Comparison of ENCODE assay signal across 8 cellular contexts in the genomic region with DNA sequence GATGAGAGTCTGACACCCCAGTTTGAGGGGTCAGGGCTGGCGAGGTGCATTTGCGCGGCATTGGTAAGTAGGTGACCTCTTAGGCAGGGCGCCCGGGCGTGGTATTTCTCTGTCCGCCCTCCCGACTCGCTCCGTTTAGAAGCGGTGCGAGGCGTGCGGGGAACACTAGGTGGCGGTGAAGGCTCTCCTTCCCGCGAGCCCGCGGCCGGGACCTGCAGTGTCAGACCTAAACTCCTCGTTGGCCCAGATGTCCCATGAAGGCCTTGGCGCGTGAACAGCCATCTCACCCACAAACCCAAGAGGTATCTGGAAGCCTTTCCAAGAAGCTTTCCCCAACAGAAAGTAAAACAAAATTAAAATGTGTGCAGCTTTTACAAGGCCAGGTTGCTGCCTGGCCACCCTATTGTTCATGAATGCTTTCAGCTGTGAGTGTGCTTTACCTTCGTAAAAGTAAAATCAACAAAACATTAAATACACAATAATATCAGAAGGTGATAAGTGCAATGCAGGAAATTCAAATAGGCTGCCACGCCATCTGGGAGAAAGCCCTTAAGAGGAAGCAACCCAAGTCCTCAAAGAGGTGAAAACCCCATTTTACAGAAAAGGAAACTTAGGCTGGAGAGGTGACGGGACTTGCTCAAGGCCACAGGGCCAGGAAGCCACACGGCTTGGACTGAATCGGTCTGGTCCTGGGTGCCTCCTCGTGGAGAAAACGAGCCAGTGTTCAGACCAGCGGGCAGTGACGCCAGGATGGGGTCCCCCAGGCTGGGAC.
DNase-seq lines count a peak whose midpoint lies in the region; ATAC-seq, FAIRE-seq and TF ChIP-seq lines count a peak whose summit lies in the region.

No MANE protein-coding gene starts in this region.

- H3K36me3 Mint-ChIP-seq in IgD-negative memory B cell: peaks cover 1% of the 10 kb centered on the region

- no peak overlapping the region for H3K4me3 ChIP-seq in fibroblast of mammary gland (ENCODE audit: control insufficient read depth, low read depth, low read length)
- no peak overlapping the region for H3K4me3 ChIP-seq in neuron (ENCODE audit: low read length)

- peaks cover 33% of the 10 kb centered on the region for H3K27me3 Mint-ChIP-seq in IgD-negative memory B cell
- H3K27me3 Mint-ChIP-seq in stimulated activated naive CD8-positive, alpha-beta T cell treated with anti-CD3 and anti-CD28 coated beads, Interleukin-15, amount 100 ng/mL, for 72 hours: peaks cover 91% of the 10 kb centered on the region

- no peaks in the 10 kb centered on the region for H3K9me3 ChIP-seq in neuron (ENCODE audit: low read length)

- H3K4me1 ChIP-seq in neuron (ENCODE audit: insufficient read depth, low read length): peaks cover 4% of the 10 kb centered on the region

- no peaks in the 10 kb centered on the region for H3K36me3 ChIP-seq in neuron (ENCODE audit: insufficient read depth, low read length)

- no peaks in the 10 kb centered on the region for H3K9me3 Mint-ChIP-seq in IgD-negative memory B cell
- no peaks in the 10 kb centered on the region for H3K9me3 Mint-ChIP-seq in stimulated activated naive CD8-positive, alpha-beta T cell treated with anti-CD3 and anti-CD28 coated beads, Interleukin-15, amount 100 ng/mL, for 72 hours

- H3K27ac Mint-ChIP-seq in IgD-negative memory B cell: peak overlapping the region in 2 of 3 donors; percentile 26 to 76
- no peak overlapping the region for H3K27ac Mint-ChIP-seq in stimulated activated naive CD8-positive, alpha-beta T cell treated with anti-CD3 and anti-CD28 coated beads, Interleukin-15, amount 100 ng/mL, for 72 hours

- H2AFZ ChIP-seq in neuron (ENCODE audit: low read depth, low read length): peak overlapping the region; percentile 52

- ATAC-seq in GM21447 (IDR thresholded peaks at IDR 0.05; ENCODE audit: unreplicated experiment): peak; percentile 80
- ATAC-seq in stimulated activated naive CD8-positive, alpha-beta T cell treated with anti-CD3 and anti-CD28 coated beads, Interleukin-15, amount 100 ng/mL, for 72 hours: peak; percentile 90

- H3K4me3 Mint-ChIP-seq in IgD-negative memory B cell: peak overlapping the region; percentile 29 to 85 (median 75)
- peak overlapping the region; percentile 27 to 38 for H3K4me3 Mint-ChIP-seq in stimulated activated naive CD8-positive, alpha-beta T cell treated with anti-CD3 and anti-CD28 coated beads, Interleukin-15, amount 100 ng/mL, for 72 hours

- no peak for FAIRE-seq in RCC 7860 (lab: Jason Lieb, UNC)

- H3K27me3 ChIP-seq in neuron (ENCODE audit: insufficient read depth, low read length): peaks cover 4% of the 10 kb centered on the region

- peaks cover 12 to 16% (median 13%) of the 10 kb centered on the region in 3 donors for H3K4me1 Mint-ChIP-seq in IgD-negative memory B cell
- peaks cover 19% of the 10 kb centered on the region for H3K4me1 Mint-ChIP-seq in stimulated activated naive CD8-positive, alpha-beta T cell treated with anti-CD3 and anti-CD28 coated beads, Interleukin-15, amount 100 ng/mL, for 72 hours

- DNase-seq in D341Med (ENCODE audit: low spot score) (peak; percentile 93), RCC 7860 (ENCODE audit: low spot score) (peak; percentile 49), activated T-helper 1 cell treated with Interleukin-2 at 50 U/mL for 16 hours (ENCODE audit: low read depth) (peak; percentile 36), fibroblast of mammary gland (ENCODE audit: low read depth) (peak; percentile 69)
- DNase-seq in stimulated activated naive CD8-positive, alpha-beta T cell treated with anti-CD3 and anti-CD28 coated beads, Interleukin-15, amount 100 ng/mL, for 72 hours: peak; percentile 74 to 75

- TF ChIP-seq CTCF in fibroblast of mammary gland (conservative IDR thresholded peaks at IDR 0.05; ENCODE audit: control insufficient read depth, insufficient read depth, low read depth, low read length): peak; percentile 76

Comparison
In these comparisons a context has a peak if more than half of its experiments do, and no peak if none do; other contexts are left out.
1. DNase-seq: peak in every context shown above with its lines; median percentile 93 in D341Med; 74 in stimulated activated naive CD8-positive, alpha-beta T cell treated with anti-CD3 and anti-CD28 coated beads, Interleukin-15, amount 100 ng/mL, for 72 hours; 69 in fibroblast of mammary gland; 49 in RCC 7860; 36 in activated T-helper 1 cell treated with Interleukin-2 at 50 U/mL for 16 hours.
2. H3K27ac Mint-ChIP-seq: peak in IgD-negative memory B cell (2 of 3); none in stimulated activated naive CD8-positive, alpha-beta T cell treated with anti-CD3 and anti-CD28 coated beads, Interleukin-15, amount 100 ng/mL, for 72 hours (0 of 2).